ENCODE assay signal across 19 cellular contexts in genomic region chr7:14752301-14752700, GRCh38.
DNase-seq lines count a peak whose midpoint lies in the region; ATAC-seq and TF ChIP-seq lines count a peak whose summit lies in the region.
"Had no signal": no experiment of that assay in that cellular context is flagged by ENCODE, and none has a peak within 500 bp of the region (broad histone marks: within the 10 kb centered on the region; RNA-seq: fewer than 3 reads in every experiment).

No MANE protein-coding gene starts in this region.

- BruUV-seq in mammary epithelial cell (replicated peaks; lab: Mats Ljungman, UMichigan) = no TSS peak
- no TSS peak for BruUV-seq in MCF 10A (replicated peaks; lab: Mats Ljungman, UMichigan)

- no peak overlapping the region for H3K27ac ChIP-seq in mammary epithelial cell (ENCODE audit: insufficient read depth, low read depth, low read length)
- H3K27ac ChIP-seq: A549, GM23248 had no signal

- no peak overlapping the region for H3K9ac ChIP-seq in mammary epithelial cell (ENCODE audit: insufficient read depth, low read length)
- H3K9ac ChIP-seq: GM23248 had no signal

- no peak for ATAC-seq in left ventricle myocardium superior
- ATAC-seq: A549 had no signal

- peak overlapping the region; percentile 12 for H2AFZ ChIP-seq in mammary epithelial cell (ENCODE audit: low read depth, low read length)
- H2AFZ ChIP-seq: GM23248 had no signal

- H3K4me3 ChIP-seq in mammary epithelial cell (replicated peaks in 1 of 3; ENCODE audit: insufficient read depth in 1 of 3, low read depth in 2 of 3, low read length in 3 of 3) (no peak overlapping the region), HAP-1 (no peak overlapping the region)
- H3K4me3 ChIP-seq: A549, GM23248 had no signal

- no peak overlapping the region for H3K4me2 ChIP-seq in mammary epithelial cell (ENCODE audit: insufficient read depth, low read depth, low read length)
- H3K4me2 ChIP-seq: A549 had no signal

- TF ChIP-seq CTCF in mammary epithelial cell (conservative IDR thresholded peaks at IDR 0.05 in 1 of 2, IDR thresholded peaks at IDR 0.05 in 1 of 2; ENCODE audit: extremely low read depth in 1 of 2, insufficient read depth in 1 of 2, low read depth in 1 of 2, low read length in 2 of 2) (no peak), MCF 10A (IDR thresholded peaks at IDR 0.05; ENCODE audit: unreplicated experiment) (no peak), mesothelial cell of epicardium (IDR thresholded peaks at IDR 0.05; ENCODE audit: unreplicated experiment) (no peak)

- H3K36me3 Mint-ChIP-seq in MCF 10A (ENCODE audit: insufficient read depth, unreplicated experiment) (no peaks in the 10 kb centered on the region), mesothelial cell of epicardium (no peaks in the 10 kb centered on the region)
- H3K36me3 Mint-ChIP-seq: CD4-positive, alpha-beta memory T cell had no signal

- no peak overlapping the region for H3K4me3 Mint-ChIP-seq in MCF 10A (ENCODE audit: unreplicated experiment)
- no peak overlapping the region for H3K4me3 Mint-ChIP-seq in mesothelial cell of epicardium
- H3K4me3 Mint-ChIP-seq: CD4-positive, alpha-beta memory T cell had no signal

- 82% methylated on average over 3 of the region's 3 CpGs for WGBS in mammary epithelial cell (ENCODE audit: low coverage, missing lambda C conversion rate)

- H3K9me3 ChIP-seq in mammary epithelial cell (replicated peaks; ENCODE audit: insufficient read depth, low read length) (no peaks in the 10 kb centered on the region), HAP-1 (no peaks in the 10 kb centered on the region)
- H3K9me3 ChIP-seq: A549, Caco-2 had no signal

- dilution Hi-C loops in mammary epithelial cell (cut with HindIII; ENCODE audit: low sequenced_read_pairs) = no loop called here

- H3K36me3 ChIP-seq in mammary epithelial cell (ENCODE audit: insufficient read depth, low read length) = no peaks in the 10 kb centered on the region
- H3K36me3 ChIP-seq in HAP-1 (replicated peaks) = no peaks in the 10 kb centered on the region

- POLR2A ChIA-PET in MCF 10A (lab: Yijun Ruan, JAX) = no interaction called here

- H3K79me2 ChIP-seq in mammary epithelial cell (ENCODE audit: insufficient read depth, low read length) = no peaks in the 10 kb centered on the region

- H3K4me1 ChIP-seq in mammary epithelial cell (ENCODE audit: insufficient read depth, low read length) (peaks cover 23% of the 10 kb centered on the region), HAP-1 (no peaks in the 10 kb centered on the region)
- H3K4me1 ChIP-seq: A549, Caco-2 had no signal

- H3K4me1 Mint-ChIP-seq in MCF 10A (ENCODE audit: insufficient read depth, unreplicated experiment) (peaks cover 16% of the 10 kb centered on the region), mesothelial cell of epicardium (peaks cover 22% of the 10 kb centered on the region)
- H3K4me1 Mint-ChIP-seq: CD4-positive, alpha-beta memory T cell had no signal

- DNase-seq in mammary epithelial cell (no peak), MCF 10A (ENCODE audit: unreplicated experiment) (no peak), NCI-H2081 (lab: John Stamatoyannopoulos, UW) (peak; percentile 79 to 90), foreskin melanocyte (peak; percentile 81), mesothelial cell of epicardium (ENCODE audit: low spot score in 2 of 2, unreplicated experiment in 2 of 2) (no peak), HAP-1 (ENCODE audit: low spot score in 2 of 2) (no peak), left ventricle myocardium superior (no peak)
- DNase-seq: C1 segment of cervical spinal cord; Caco-2; CD4-positive, alpha-beta memory T cell; GM23248; H7; NCI-H1092; NCI-H1694 treated with DMSO at 0.1 percent for 48 hours; NCI-H345; NCI-H510A treated with DMSO at 0.1 percent for 48 hours; NCI-H748 treated with DMSO at 0.1 percent for 48 hours; T-helper 2 cell had no signal

- H3K27me3 ChIP-seq in mammary epithelial cell (ENCODE audit: insufficient read depth, low read length) = no peaks in the 10 kb centered on the region
- no peaks in the 10 kb centered on the region for H3K27me3 ChIP-seq in HAP-1 (ENCODE audit: low read depth)

- in situ Hi-C loops in mammary epithelial cell (cut with MboI; ENCODE audit: low sequenced_read_pairs in 2 of 2) = no loop called here
- in situ Hi-C loops in HAP-1 (cut with MboI; ENCODE audit: low sequenced_read_pairs) = no loop called here

- intact Hi-C loops in mammary epithelial cell (cut with micrococcal nuclease) (no loop called here), MCF 10A (cut with micrococcal nuclease) (no loop called here), left ventricle myocardium superior (cut with micrococcal nuclease) (no loop called here)

- no peak overlapping the region for H3K27ac Mint-ChIP-seq in MCF 10A (ENCODE audit: low read depth, unreplicated experiment)
- H3K27ac Mint-ChIP-seq in mesothelial cell of epicardium = no peak overlapping the region
- H3K27ac Mint-ChIP-seq: CD4-positive, alpha-beta memory T cell had no signal

- H3K27me3 Mint-ChIP-seq in MCF 10A (ENCODE audit: insufficient read depth, unreplicated experiment) (no peaks in the 10 kb centered on the region), mesothelial cell of epicardium (ENCODE audit: low read depth) (peaks cover 3% of the 10 kb centered on the region)

- no peaks in the 10 kb centered on the region for H4K20me1 ChIP-seq in mammary epithelial cell (ENCODE audit: insufficient read depth, low read length)

- CTCF ChIA-PET in mammary epithelial cell (lab: Charles Lee; ENCODE audit: low non-redundant PET) = no interaction called here
- CTCF ChIA-PET in MCF 10A (lab: Yijun Ruan, JAX) = no interaction called here

- H3K9me3 Mint-ChIP-seq in MCF 10A (ENCODE audit: unreplicated experiment) (no peaks in the 10 kb centered on the region), mesothelial cell of epicardium (no peaks in the 10 kb centered on the region)
- H3K9me3 Mint-ChIP-seq: CD4-positive, alpha-beta memory T cell had no signal

Comparison
In these comparisons a context has a peak if more than half of its experiments do, and no peak if none do; other contexts are left out.
1. DNase-seq: peak in NCI-H2081 (2 of 2) and foreskin melanocyte (single experiment); none in mammary epithelial cell (single experiment), MCF 10A (single experiment), mesothelial cell of epicardium (0 of 2), HAP-1 (0 of 2) and left ventricle myocardium superior (single experiment).